Comparison of ENCODE assay signal across 8 cellular contexts in genomic region chr4:83012631-83013419, GRCh38. TPM values are rescaled to one million over a fixed set of nuclear protein-coding genes. Genes with fewer than 3 reads are reported as not detected.
A peak's percentile ranks its signal among the peaks of the same experiment; 100 is the strongest.
DNase-seq lines count a peak whose midpoint lies in the region; ATAC-seq, FAIRE-seq and TF ChIP-seq lines count a peak whose summit lies in the region.

No MANE protein-coding gene starts in this region.

- TF ChIP-seq CTCF in AG10803 (conservative IDR thresholded peaks at IDR 0.05; ENCODE audit: low read length) (peak; percentile 45), keratinocyte (optimal IDR thresholded peaks at IDR 0.05 in 1 of 3, IDR thresholded peaks at IDR 0.05 in 1 of 3, conservative IDR thresholded peaks at IDR 0.05 in 1 of 3; ENCODE audit: extremely low read depth in 1 of 3, insufficient read depth in 2 of 3, low read length in 3 of 3) (peak; percentile 33 to 41 (median 37))

- peak overlapping the region; percentile 99 for H2AFZ ChIP-seq in keratinocyte (ENCODE audit: control insufficient read depth, low read length)

- peak; percentile 78 for FAIRE-seq in keratinocyte (lab: Jason Lieb, UNC)

- peaks cover 13% of the 10 kb centered on the region for H3K4me1 ChIP-seq in keratinocyte (ENCODE audit: control insufficient read depth, extremely low read depth, insufficient read depth, low read length)

- H3K4me3 ChIP-seq in AG10803 (ENCODE audit: low read length) = peak overlapping the region; percentile 83
- peak overlapping the region; percentile 82 to 93 (median 88) for H3K4me3 ChIP-seq in keratinocyte (ENCODE audit: control insufficient read depth in 2 of 3, extremely low read depth in 1 of 3, insufficient read depth in 2 of 3, low read depth in 1 of 3, low read length in 3 of 3)

- peak overlapping the region; percentile 100 for H3K4me2 ChIP-seq in keratinocyte (ENCODE audit: control insufficient read depth, extremely low read depth, insufficient read depth, low read depth, low read length)

- no peaks in the 10 kb centered on the region for H3K9me1 ChIP-seq in keratinocyte (ENCODE audit: control insufficient read depth, extremely low read depth, insufficient read depth, low read length)

- H3K36me3 ChIP-seq in keratinocyte (ENCODE audit: control insufficient read depth in 2 of 2, extremely low read depth in 1 of 2, insufficient read depth in 2 of 2, low read length in 2 of 2) = no peaks in the 10 kb centered on the region

- H3K27ac ChIP-seq in keratinocyte (ENCODE audit: control insufficient read depth, insufficient read depth, low read length) = peak overlapping the region; percentile 77

- H3K79me2 ChIP-seq in keratinocyte (ENCODE audit: control insufficient read depth, insufficient read depth, low read length) = peaks cover 33% of the 10 kb centered on the region

- H3K27me3 ChIP-seq in keratinocyte (ENCODE audit: control insufficient read depth, extremely low read depth, insufficient read depth, low read length) = no peaks in the 10 kb centered on the region

- ATAC-seq in GM19023 (IDR thresholded peaks at IDR 0.05; ENCODE audit: unreplicated experiment) (peak; percentile 84), HG03280 (IDR thresholded peaks at IDR 0.05; ENCODE audit: unreplicated experiment) (peak; percentile 85)

- no peaks in the 10 kb centered on the region for H3K9me3 ChIP-seq in keratinocyte (ENCODE audit: control insufficient read depth, low read depth, low read length)

- peak overlapping the region; percentile 88 for H3K9ac ChIP-seq in keratinocyte (ENCODE audit: control insufficient read depth, extremely low read depth, insufficient read depth, low read length)

- peak; percentile 97 for DNase-seq in AG10803 (ENCODE audit: low read depth)
- peak; percentile 97 for DNase-seq in NCI-H345 (lab: John Stamatoyannopoulos, UW)
- peak; percentile 91 for DNase-seq in activated CD4-positive, CD25-positive, alpha-beta regulatory T cell treated with anti-CD3 and anti-CD28 coated beads, Interleukin-2, amount 50 U/mL, for 16 hours (ENCODE audit: low read depth, low spot score)
- DNase-seq in cerebellar nuclear complex (lab: John Stamatoyannopoulos, UW) = peak; percentile 91 to 93
- peak; percentile 75 for DNase-seq in keratinocyte (ENCODE audit: low read depth, low spot score)
- DNase-seq in stimulated activated CD4-positive, alpha-beta T cell treated with anti-CD3 and anti-CD28 coated beads, Interleukin-15, amount 100 ng/mL, for 1 hour (ENCODE audit: low read depth in 1 of 2, low spot score in 1 of 2) = peak; percentile 95

- dilution Hi-C loops in keratinocyte (cut with MboI; ENCODE audit: extremely low pct_ligation_motif_present, low sequenced_read_pairs) = no loop called here

- H4K20me1 ChIP-seq in keratinocyte (ENCODE audit: control insufficient read depth, extremely low read depth, insufficient read depth, low read length) = no peaks in the 10 kb centered on the region

RNA-seq across cellular contexts. Expression of gene LIN54, which starts 2.2 kb away (rescaled TPM):
- 5.9 to 8.1 TPM (median 7.0 TPM) in 3 replicates for polyA plus RNA-seq in keratinocyte
- 7.9 TPM for polyA plus RNA-seq in keratinocyte (2011; ENCODE audit: low read depth)
- polyA plus RNA-seq in keratinocyte (2011; cell fraction: cytosol; rRNA removed) = 3.4 and 5.7 TPM in 2 replicates
- polyA plus RNA-seq in keratinocyte (2011; cell fraction: nucleus; rRNA removed) = 4.4 and 4.7 TPM in 2 replicates
- 3.7 and 5.0 TPM in 2 replicates for polyA plus RNA-seq in keratinocyte (2012; ENCODE audit: low replicate concordance)
- 5.7 to 19.8 TPM (median 10.0 TPM) in 3 replicates for polyA minus RNA-seq in keratinocyte
- 7.5 TPM for polyA minus RNA-seq in keratinocyte (2011; cell fraction: cytosol; rRNA and poly(A)+ RNA removed)
- 6.6 and 10.5 TPM in 2 replicates for polyA minus RNA-seq in keratinocyte (2011; cell fraction: nucleus; rRNA and poly(A)+ RNA removed)

RNA-seq across cellular contexts. Expression of gene COPS4, which starts 22.2 kb away (rescaled TPM):
- polyA plus RNA-seq in keratinocyte = 37.8 to 54.3 TPM (median 50.2 TPM) in 3 replicates
- polyA plus RNA-seq in keratinocyte (2011; ENCODE audit: low read depth) = 90.4 TPM
- 39.3 and 52.5 TPM in 2 replicates for polyA plus RNA-seq in keratinocyte (2011; cell fraction: cytosol; rRNA removed)
- polyA plus RNA-seq in keratinocyte (2011; cell fraction: nucleus; rRNA removed) = 32.3 and 33.5 TPM in 2 replicates
- 44.0 and 57.1 TPM in 2 replicates for polyA plus RNA-seq in keratinocyte (2012; ENCODE audit: low replicate concordance)
- polyA minus RNA-seq in keratinocyte = 4.3 to 31.0 TPM (median 26.1 TPM) in 3 replicates
- 12.7 TPM for polyA minus RNA-seq in keratinocyte (2011; cell fraction: cytosol; rRNA and poly(A)+ RNA removed)
- 9.4 and 10.4 TPM in 2 replicates for polyA minus RNA-seq in keratinocyte (2011; cell fraction: nucleus; rRNA and poly(A)+ RNA removed)

Comparison
In these comparisons a context has a peak if more than half of its experiments do, and no peak if none do; other contexts are left out.
1. Peak in every context shown above with its lines: DNase-seq, ATAC-seq, H3K4me3 ChIP-seq and H3K27ac ChIP-seq.